Comparison of ENCODE assay signal across 18 cellular contexts in the genomic region with DNA sequence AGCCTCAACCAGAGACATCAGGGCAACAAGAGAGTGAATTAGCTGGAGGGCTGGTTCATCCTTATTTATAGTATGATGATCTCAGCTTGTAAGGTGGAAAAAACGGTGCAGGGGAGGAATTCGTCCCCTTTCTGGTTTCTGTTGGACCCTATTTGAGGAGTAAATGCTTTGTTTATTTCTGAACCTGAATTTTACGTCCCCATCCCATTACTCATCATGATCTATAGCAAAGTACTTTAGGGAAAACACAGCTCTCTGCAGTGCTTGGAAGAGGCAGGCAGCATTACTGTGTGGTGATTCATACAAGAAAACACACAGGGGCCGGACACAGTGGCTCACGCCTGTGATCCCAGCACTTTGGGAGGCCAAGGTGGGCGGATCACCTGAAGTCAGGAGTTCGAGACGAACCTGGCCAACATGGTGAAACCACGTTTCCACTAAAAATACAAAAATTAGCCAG. TPM values are rescaled to one million over a fixed set of nuclear protein-coding genes. Genes with fewer than 3 reads are reported as not detected.
DNase-seq lines count a peak whose midpoint lies in the region; ATAC-seq and TF ChIP-seq lines count a peak whose summit lies in the region.
"Had no signal": no experiment of that assay in that cellular context is flagged by ENCODE, and none has a peak within 500 bp of the region (broad histone marks: within the 10 kb centered on the region; RNA-seq: fewer than 3 reads in every experiment).

No MANE protein-coding gene starts in this region.

- H3K27me3 ChIP-seq in ACC112 (ENCODE audit: insufficient read depth, low read length) (peaks cover 2% of the 10 kb centered on the region; the same call in 1 of the 2 replicates), neural progenitor cell (no peaks in the 10 kb centered on the region)
- H3K27me3 ChIP-seq: BLaER1 had no signal

- POLR2A ChIA-PET in T-cell (lab: Charles Lee) = no interaction called here

- no peaks in the 10 kb centered on the region for H3K36me3 Mint-ChIP-seq in neural progenitor cell
- no peaks in the 10 kb centered on the region for H3K36me3 Mint-ChIP-seq in T-cell

- H3K4me3 ChIP-seq in ACC112 (ENCODE audit: low read depth, low read length) (no peak overlapping the region), astrocyte of the spinal cord (ENCODE audit: low read depth, low read length) (no peak overlapping the region), neural progenitor cell (no peak overlapping the region)
- H3K4me3 ChIP-seq: BLaER1, GM23338 had no signal

- TF ChIP-seq CTCF in astrocyte of the spinal cord (IDR thresholded peaks at IDR 0.05; ENCODE audit: low read depth, low read length) (no peak), neural progenitor cell (IDR thresholded peaks at IDR 0.05) (no peak)

- H3K9ac ChIP-seq in neural progenitor cell = no peak overlapping the region
- H3K9ac ChIP-seq: BLaER1 had no signal

- H3K9me3 Mint-ChIP-seq in neural progenitor cell (peaks cover 6% of the 10 kb centered on the region), T-cell (no peaks in the 10 kb centered on the region)
- H3K9me3 Mint-ChIP-seq: activated B cell treated with CpG ODN at 0.5 μM for 24 hours had no signal

- ATAC-seq in HG03039 (IDR thresholded peaks at IDR 0.05; ENCODE audit: unreplicated experiment) = no peak
- no peak for ATAC-seq in T-cell (replicated peaks in 1 of 4)
- ATAC-seq: GM23338 had no signal

- peaks cover 6% of the 10 kb centered on the region for H3K4me1 ChIP-seq in ACC112 (ENCODE audit: control insufficient read depth, insufficient read depth, low read length, unreplicated experiment)
- no peaks in the 10 kb centered on the region for H3K4me1 ChIP-seq in neural progenitor cell
- H3K4me1 ChIP-seq: BLaER1 had no signal

- H3K4me1 Mint-ChIP-seq in neural progenitor cell (no peaks in the 10 kb centered on the region), T-cell (no peaks in the 10 kb centered on the region)
- H3K4me1 Mint-ChIP-seq: activated B cell treated with CpG ODN at 0.5 μM for 24 hours had no signal

- H3K4me3 Mint-ChIP-seq in neural progenitor cell = no peak overlapping the region
- no peak overlapping the region for H3K4me3 Mint-ChIP-seq in T-cell
- H3K4me3 Mint-ChIP-seq: activated B cell treated with CpG ODN at 0.5 μM for 24 hours, GM23338 had no signal

- H3K79me2 ChIP-seq in ACC112 (ENCODE audit: control insufficient read depth, insufficient read depth, low read length, unreplicated experiment) (no peaks in the 10 kb centered on the region), neural progenitor cell (ENCODE audit: low read depth) (no peaks in the 10 kb centered on the region)

- H4K20me1 ChIP-seq in neural progenitor cell (ENCODE audit: low read depth) = no peaks in the 10 kb centered on the region
- H4K20me1 ChIP-seq: BLaER1 had no signal

- CTCF ChIA-PET in T-cell (lab: Charles Lee) = no interaction called here

- H3K36me3 ChIP-seq in ACC112 (ENCODE audit: insufficient read depth, low read length) (no peaks in the 10 kb centered on the region), neural progenitor cell (no peaks in the 10 kb centered on the region)
- H3K36me3 ChIP-seq: BLaER1 had no signal

- no peak overlapping the region for H3K4me2 ChIP-seq in neural progenitor cell
- H3K4me2 ChIP-seq: BLaER1, GM23338 had no signal

- peaks cover 4% of the 10 kb centered on the region for H3K27me3 Mint-ChIP-seq in neural progenitor cell (ENCODE audit: insufficient read depth, low read depth)
- peaks cover 10 to 12% of the 10 kb centered on the region in 2 donors for H3K27me3 Mint-ChIP-seq in T-cell
- H3K27me3 Mint-ChIP-seq: activated B cell treated with CpG ODN at 0.5 μM for 24 hours had no signal

- H3K27ac Mint-ChIP-seq in neural progenitor cell = no peak overlapping the region
- H3K27ac Mint-ChIP-seq in T-cell = no peak overlapping the region
- H3K27ac Mint-ChIP-seq: activated B cell treated with CpG ODN at 0.5 μM for 24 hours, GM23338 had no signal

- DNase-seq in HPDE6-E6E7 (ENCODE audit: extremely low spot score) = peak; percentile 43
- peak; percentile 92 for DNase-seq in astrocyte of the spinal cord (ENCODE audit: low read depth, low spot score)
- DNase-seq in kidney tubule cell (ENCODE audit: low spot score) = peak; percentile 89
- DNase-seq in OCI-M1 (lab: John Stamatoyannopoulos, UW) = no peak
- no peak for DNase-seq in neural progenitor cell (ENCODE audit: low spot score)
- DNase-seq in T-cell = no peak
- DNase-seq: activated B cell treated with CpG ODN at 0.5 μM for 24 hours; activated T-cell treated with anti-CD3 and anti-CD28 coated beads, Interleukin-2, amount 50 U/mL, for 48 hours; caudate nucleus; foreskin melanocyte; Kasumi-1; NCI-H2227 treated with DMSO at 0.1 percent for 48 hours; posterior cingulate gyrus; stimulated activated CD4-positive, alpha-beta T cell treated with anti-CD3 and anti-CD28 coated beads, Interleukin-4, amount 100 ng/mL, for 24 hours had no signal

- H3K27ac ChIP-seq in ACC112 (ENCODE audit: low read depth, low read length) (peak overlapping the region; percentile 20; the same call in 1 of the 2 replicates), neural progenitor cell (no peak overlapping the region)
- H3K27ac ChIP-seq: BLaER1 had no signal

- H3F3A ChIP-seq in neural progenitor cell (ENCODE audit: low read depth) = no peaks in the 10 kb centered on the region

- H3K9me3 ChIP-seq in neural progenitor cell (ENCODE audit: low read depth) = no peaks in the 10 kb centered on the region

- in situ Hi-C loops in astrocyte of the spinal cord (cut with HindIII; ENCODE audit: low sequenced_read_pairs) = no loop called here

- H2AFZ ChIP-seq in ACC112 (ENCODE audit: low read length, unreplicated experiment) = no peak overlapping the region
- H2AFZ ChIP-seq in neural progenitor cell (replicated peaks) = no peak overlapping the region
- H2AFZ ChIP-seq: GM23338 had no signal

RNA-seq across cellular contexts. Expression of a gene that starts 8.0 kb away (rescaled TPM):
- 43.2 and 43.8 TPM in 2 replicates for total RNA-seq in neural progenitor cell (ENCODE audit: low replicate concordance)
- under 1 TPM in 2 of 5 donors, not detected in 3; 0.10 to 0.12 TPM for total RNA-seq in T-cell
- total RNA-seq: activated B cell treated with CpG ODN at 0.5 μM for 24 hours had no signal

RNA-seq across cellular contexts. Expression of a gene that starts 58.1 kb away (rescaled TPM):
- total RNA-seq in neural progenitor cell (ENCODE audit: low replicate concordance) = 9.7 and 10.8 TPM in 2 replicates
- 1 to 10 TPM; 2.7 to 9.1 (median 4.7) TPM for total RNA-seq in T-cell

Comparison
In these comparisons a context has a peak if more than half of its experiments do, and no peak if none do; other contexts are left out.
1. DNase-seq: peak in HPDE6-E6E7 (single experiment), astrocyte of the spinal cord (single experiment) and kidney tubule cell (single experiment); none in OCI-M1 (single experiment), neural progenitor cell (single experiment) and T-cell (0 of 34).
2. RNA of a gene that starts 8.0 kb away (total RNA-seq): 43.2 to 43.8 TPM in neural progenitor cell; 0.10 to 0.12 TPM in T-cell; every median in the first group is over 10 times any median in the second.